1 cellular context compared by ENCODE assay signal in the genomic region with DNA sequence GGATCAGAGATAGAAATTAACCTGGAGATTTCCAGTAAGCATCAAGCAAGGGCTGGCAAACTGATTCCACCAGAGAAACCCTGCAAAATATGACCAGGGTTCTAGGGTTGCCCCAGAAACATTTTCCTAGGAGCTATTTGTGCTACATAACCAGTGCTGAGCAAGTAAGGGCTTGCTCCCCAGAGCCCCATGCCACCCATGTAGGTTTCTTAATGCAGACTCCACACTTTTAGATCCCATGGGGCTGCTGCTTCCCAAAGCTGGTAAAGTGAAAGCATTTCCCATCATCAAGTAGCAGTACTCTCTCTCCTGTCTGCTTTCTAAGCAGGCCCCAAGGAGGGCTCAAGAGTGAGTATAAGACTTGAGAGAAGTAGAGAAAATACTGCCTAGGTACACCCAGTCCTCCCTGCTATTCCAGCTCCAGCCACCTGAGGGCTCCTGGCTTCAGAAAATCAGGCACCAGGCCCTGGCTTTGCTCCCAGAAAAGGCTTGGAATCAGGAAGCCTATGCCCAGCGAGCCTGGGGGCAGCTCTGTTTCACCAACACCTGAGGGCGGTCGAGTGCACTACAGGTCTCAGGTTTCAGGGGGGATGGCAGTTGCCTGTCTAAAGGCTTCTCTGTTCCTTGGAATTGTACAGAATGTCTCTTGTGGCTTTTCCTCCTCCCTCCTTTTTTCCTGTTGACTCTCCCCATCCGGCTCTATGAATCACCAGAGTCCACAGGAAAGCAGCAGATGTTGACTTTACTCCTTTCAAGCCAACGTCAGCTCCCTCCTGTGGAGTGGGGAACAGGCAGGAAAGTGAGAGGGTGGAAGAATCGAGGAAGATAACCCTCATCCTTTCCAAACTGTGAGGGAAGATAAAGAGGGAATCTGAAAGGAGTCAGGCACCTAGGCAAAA.
TF ChIP-seq lines count a peak whose summit lies in the region.

No MANE protein-coding gene starts in this region.

TF ChIP-seq in K562, 482 proteins besides CTCF, POLR2A, EP300 and RAD21 (continued from another document and continues in another):
- no peak for TF ChIP-seq HOXB6 (CRISPR knock-in tag; IDR thresholded peaks at IDR 0.05; ENCODE audit: borderline replicate concordance)
- no peak for TF ChIP-seq ZC3H4 (CRISPR knock-in tag; IDR thresholded peaks at IDR 0.05; ENCODE audit: borderline replicate concordance)
- no peak for TF ChIP-seq KDM5B (IDR thresholded peaks at IDR 0.05; ENCODE audit: insufficient replicate concordance, low read depth, low read length)
- no peak for TF ChIP-seq PML (IDR thresholded peaks at IDR 0.05; ENCODE audit: low read length)
- TF ChIP-seq ZNF584 (CRISPR knock-in tag; IDR thresholded peaks at IDR 0.05; ENCODE audit: low read depth), result no peak
- TF ChIP-seq HDAC8 (tag; IDR thresholded peaks at IDR 0.05), result no peak
- no peak for TF ChIP-seq ZNF384 (IDR thresholded peaks at IDR 0.05; ENCODE audit: low read depth, low read length)
- no peak for TF ChIP-seq ZNF146 (CRISPR knock-in tag; IDR thresholded peaks at IDR 0.05; ENCODE audit: unreplicated experiment)
- no peak for TF ChIP-seq EWSR1 (IDR thresholded peaks at IDR 0.05; ENCODE audit: borderline replicate concordance, low read depth, partially characterized antibody)
- no peak for TF ChIP-seq NR2C1 (IDR thresholded peaks at IDR 0.05)
- TF ChIP-seq NR2C1 (tag; IDR thresholded peaks at IDR 0.05), result no peak
- no peak for TF ChIP-seq ZEB2 (IDR thresholded peaks at IDR 0.05)
- TF ChIP-seq SIX5 (IDR thresholded peaks at IDR 0.05; ENCODE audit: borderline replicate concordance in 1 of 2, insufficient read depth in 1 of 2, low read depth in 1 of 2, low read length in 2 of 2), result 0 out of 4 replicates have a peak, but pooled peaks of 1 of the 2 experiments have one; percentile 7
- no peak for TF ChIP-seq MBD2 (IDR thresholded peaks at IDR 0.05; ENCODE audit: borderline replicate concordance, low read depth)
- TF ChIP-seq CAMTA2 (CRISPR knock-in tag; conservative IDR thresholded peaks at IDR 0.05), result no peak
- TF ChIP-seq, protein P1, sequence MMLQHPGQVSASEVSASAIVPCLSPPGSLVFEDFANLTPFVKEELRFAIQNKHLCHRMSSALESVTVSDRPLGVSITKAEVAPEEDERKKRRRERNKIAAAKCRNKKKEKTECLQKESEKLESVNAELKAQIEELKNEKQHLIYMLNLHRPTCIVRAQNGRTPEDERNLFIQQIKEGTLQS (IDR thresholded peaks at IDR 0.05), result peak; percentile 60; the same call in 1 of the 2 replicates
- TF ChIP-seq, protein P1 (CRISPR knock-in tag; conservative IDR thresholded peaks at IDR 0.05), result no peak
- TF ChIP-seq C11orf30 (IDR thresholded peaks at IDR 0.05; ENCODE audit: low read depth), result no peak
- TF ChIP-seq NRF1 (conservative IDR thresholded peaks at IDR 0.05 in 1 of 2, IDR thresholded peaks at IDR 0.05 in 1 of 2), result no peak
- TF ChIP-seq SRSF9 (IDR thresholded peaks at IDR 0.05; ENCODE audit: borderline replicate concordance, low read depth, low read length), result no peak
- TF ChIP-seq ZBTB8A (IDR thresholded peaks at IDR 0.05; ENCODE audit: partially characterized antibody), result no peak
- TF ChIP-seq SMAD4 (CRISPR knock-in tag; conservative IDR thresholded peaks at IDR 0.05), result peak; percentile 36; the same call in 1 of the 2 replicates
- TF ChIP-seq, protein P2, sequence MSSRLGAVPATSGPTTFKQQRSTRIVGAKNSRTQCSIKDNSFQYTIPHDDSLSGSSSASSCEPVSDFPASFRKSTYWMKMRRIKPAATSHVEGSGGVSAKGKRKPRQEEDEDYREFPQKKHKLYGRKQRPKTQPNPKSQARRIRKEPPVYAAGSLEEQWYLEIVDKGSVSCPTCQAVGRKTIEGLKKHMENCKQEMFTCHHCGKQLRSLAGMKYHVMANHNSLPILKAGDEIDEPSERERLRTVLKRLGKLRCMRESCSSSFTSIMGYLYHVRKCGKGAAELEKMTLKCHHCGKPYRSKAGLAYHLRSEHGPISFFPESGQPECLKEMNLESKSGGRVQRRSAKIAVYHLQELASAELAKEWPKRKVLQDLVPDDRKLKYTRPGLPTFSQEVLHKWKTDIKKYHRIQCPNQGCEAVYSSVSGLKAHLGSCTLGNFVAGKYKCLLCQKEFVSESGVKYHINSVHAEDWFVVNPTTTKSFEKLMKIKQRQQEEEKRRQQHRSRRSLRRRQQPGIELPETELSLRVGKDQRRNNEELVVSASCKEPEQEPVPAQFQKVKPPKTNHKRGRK (tag; IDR thresholded peaks at IDR 0.05), result peak; percentile 59
- peak; percentile 35 for TF ChIP-seq RBBP5 (IDR thresholded peaks at IDR 0.05; ENCODE audit: borderline replicate concordance, insufficient read depth, low read length, poor library complexity, severe bottlenecking)
- peak; percentile 70; the same call in 1 of the 2 replicates for TF ChIP-seq STAG1 (CRISPR knock-in tag; IDR thresholded peaks at IDR 0.05; ENCODE audit: borderline replicate concordance)
- TF ChIP-seq, protein P3, sequence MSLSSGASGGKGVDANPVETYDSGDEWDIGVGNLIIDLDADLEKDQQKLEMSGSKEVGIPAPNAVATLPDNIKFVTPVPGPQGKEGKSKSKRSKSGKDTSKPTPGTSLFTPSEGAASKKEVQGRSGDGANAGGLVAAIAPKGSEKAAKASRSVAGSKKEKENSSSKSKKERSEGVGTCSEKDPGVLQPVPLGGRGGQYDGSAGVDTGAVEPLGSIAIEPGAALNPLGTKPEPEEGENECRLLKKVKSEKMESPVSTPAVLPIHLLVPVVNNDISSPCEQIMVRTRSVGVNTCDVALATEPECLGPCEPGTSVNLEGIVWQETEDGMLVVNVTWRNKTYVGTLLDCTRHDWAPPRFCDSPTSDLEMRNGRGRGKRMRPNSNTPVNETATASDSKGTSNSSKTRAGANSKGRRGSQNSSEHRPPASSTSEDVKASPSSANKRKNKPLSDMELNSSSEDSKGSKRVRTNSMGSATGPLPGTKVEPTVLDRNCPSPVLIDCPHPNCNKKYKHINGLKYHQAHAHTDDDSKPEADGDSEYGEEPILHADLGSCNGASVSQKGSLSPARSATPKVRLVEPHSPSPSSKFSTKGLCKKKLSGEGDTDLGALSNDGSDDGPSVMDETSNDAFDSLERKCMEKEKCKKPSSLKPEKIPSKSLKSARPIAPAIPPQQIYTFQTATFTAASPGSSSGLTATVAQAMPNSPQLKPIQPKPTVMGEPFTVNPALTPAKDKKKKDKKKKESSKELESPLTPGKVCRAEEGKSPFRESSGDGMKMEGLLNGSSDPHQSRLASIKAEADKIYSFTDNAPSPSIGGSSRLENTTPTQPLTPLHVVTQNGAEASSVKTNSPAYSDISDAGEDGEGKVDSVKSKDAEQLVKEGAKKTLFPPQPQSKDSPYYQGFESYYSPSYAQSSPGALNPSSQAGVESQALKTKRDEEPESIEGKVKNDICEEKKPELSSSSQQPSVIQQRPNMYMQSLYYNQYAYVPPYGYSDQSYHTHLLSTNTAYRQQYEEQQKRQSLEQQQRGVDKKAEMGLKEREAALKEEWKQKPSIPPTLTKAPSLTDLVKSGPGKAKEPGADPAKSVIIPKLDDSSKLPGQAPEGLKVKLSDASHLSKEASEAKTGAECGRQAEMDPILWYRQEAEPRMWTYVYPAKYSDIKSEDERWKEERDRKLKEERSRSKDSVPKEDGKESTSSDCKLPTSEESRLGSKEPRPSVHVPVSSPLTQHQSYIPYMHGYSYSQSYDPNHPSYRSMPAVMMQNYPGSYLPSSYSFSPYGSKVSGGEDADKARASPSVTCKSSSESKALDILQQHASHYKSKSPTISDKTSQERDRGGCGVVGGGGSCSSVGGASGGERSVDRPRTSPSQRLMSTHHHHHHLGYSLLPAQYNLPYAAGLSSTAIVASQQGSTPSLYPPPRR (CRISPR knock-in tag; IDR thresholded peaks at IDR 0.05; ENCODE audit: borderline replicate concordance), result no peak
- no peak for TF ChIP-seq STAT5A (IDR thresholded peaks at IDR 0.05; ENCODE audit: borderline replicate concordance, low read length)
- TF ChIP-seq BRD9 (IDR thresholded peaks at IDR 0.05; ENCODE audit: low read depth, partially characterized antibody), result peak; percentile 57
- TF ChIP-seq RFX1 (IDR thresholded peaks at IDR 0.05), result no peak
- TF ChIP-seq ZNF436 (CRISPR knock-in tag; IDR thresholded peaks at IDR 0.05), result no peak
- TF ChIP-seq ZNF551 (CRISPR knock-in tag; IDR thresholded peaks at IDR 0.05), result no peak
- TF ChIP-seq ARID4B (CRISPR knock-in tag; IDR thresholded peaks at IDR 0.05), result no peak
- TF ChIP-seq, protein P4, sequence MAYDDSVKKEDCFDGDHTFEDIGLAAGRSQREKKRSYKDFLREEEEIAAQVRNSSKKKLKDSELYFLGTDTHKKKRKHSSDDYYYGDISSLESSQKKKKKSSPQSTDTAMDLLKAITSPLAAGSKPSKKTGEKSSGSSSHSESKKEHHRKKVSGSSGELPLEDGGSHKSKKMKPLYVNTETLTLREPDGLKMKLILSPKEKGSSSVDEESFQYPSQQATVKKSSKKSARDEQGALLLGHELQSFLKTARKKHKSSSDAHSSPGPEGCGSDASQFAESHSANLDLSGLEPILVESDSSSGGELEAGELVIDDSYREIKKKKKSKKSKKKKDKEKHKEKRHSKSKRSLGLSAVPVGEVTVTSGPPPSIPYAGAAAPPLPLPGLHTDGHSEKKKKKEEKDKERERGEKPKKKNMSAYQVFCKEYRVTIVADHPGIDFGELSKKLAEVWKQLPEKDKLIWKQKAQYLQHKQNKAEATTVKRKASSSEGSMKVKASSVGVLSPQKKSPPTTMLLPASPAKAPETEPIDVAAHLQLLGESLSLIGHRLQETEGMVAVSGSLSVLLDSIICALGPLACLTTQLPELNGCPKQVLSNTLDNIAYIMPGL (CRISPR knock-in tag; IDR thresholded peaks at IDR 0.05), result no peak
- no peak for TF ChIP-seq NCOA2 (IDR thresholded peaks at IDR 0.05; ENCODE audit: partially characterized antibody in 2 of 2)
- TF ChIP-seq MAFF (IDR thresholded peaks at IDR 0.05; ENCODE audit: low read length), result no peak
- TF ChIP-seq, protein P5, sequence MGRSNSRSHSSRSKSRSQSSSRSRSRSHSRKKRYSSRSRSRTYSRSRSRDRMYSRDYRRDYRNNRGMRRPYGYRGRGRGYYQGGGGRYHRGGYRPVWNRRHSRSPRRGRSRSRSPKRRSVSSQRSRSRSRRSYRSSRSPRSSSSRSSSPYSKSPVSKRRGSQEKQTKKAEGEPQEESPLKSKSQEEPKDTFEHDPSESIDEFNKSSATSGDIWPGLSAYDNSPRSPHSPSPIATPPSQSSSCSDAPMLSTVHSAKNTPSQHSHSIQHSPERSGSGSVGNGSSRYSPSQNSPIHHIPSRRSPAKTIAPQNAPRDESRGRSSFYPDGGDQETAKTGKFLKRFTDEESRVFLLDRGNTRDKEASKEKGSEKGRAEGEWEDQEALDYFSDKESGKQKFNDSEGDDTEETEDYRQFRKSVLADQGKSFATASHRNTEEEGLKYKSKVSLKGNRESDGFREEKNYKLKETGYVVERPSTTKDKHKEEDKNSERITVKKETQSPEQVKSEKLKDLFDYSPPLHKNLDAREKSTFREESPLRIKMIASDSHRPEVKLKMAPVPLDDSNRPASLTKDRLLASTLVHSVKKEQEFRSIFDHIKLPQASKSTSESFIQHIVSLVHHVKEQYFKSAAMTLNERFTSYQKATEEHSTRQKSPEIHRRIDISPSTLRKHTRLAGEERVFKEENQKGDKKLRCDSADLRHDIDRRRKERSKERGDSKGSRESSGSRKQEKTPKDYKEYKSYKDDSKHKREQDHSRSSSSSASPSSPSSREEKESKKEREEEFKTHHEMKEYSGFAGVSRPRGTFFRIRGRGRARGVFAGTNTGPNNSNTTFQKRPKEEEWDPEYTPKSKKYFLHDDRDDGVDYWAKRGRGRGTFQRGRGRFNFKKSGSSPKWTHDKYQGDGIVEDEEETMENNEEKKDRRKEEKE (IDR thresholded peaks at IDR 0.05; ENCODE audit: borderline replicate concordance in 1 of 2, control insufficient read depth in 1 of 2, low read depth in 2 of 2, low read length in 1 of 2), result no peak
- no peak for TF ChIP-seq GTF2B (IDR thresholded peaks at IDR 0.05; ENCODE audit: extremely low read depth, insufficient read length)
